Comparison of ENCODE assay signal across 8 cellular contexts in genomic region chr7:99392659-99393362, GRCh38. TPM values are rescaled to one million over a fixed set of nuclear protein-coding genes. Genes with fewer than 3 reads are reported as not detected.
A peak's percentile ranks its signal among the peaks of the same experiment; 100 is the strongest.
DNase-seq lines count a peak whose midpoint lies in the region; ATAC-seq and TF ChIP-seq lines count a peak whose summit lies in the region.

No MANE protein-coding gene starts in this region.

- H2BK120ac ChIP-seq in trophoblast cell (ENCODE audit: insufficient read depth, low read length, poor library complexity) = no peak overlapping the region

- no peak overlapping the region for H2BK5ac ChIP-seq in trophoblast cell (ENCODE audit: low read depth, low read length, poor library complexity)

- H3K18ac ChIP-seq in trophoblast cell (ENCODE audit: low read length) = no peak overlapping the region

- peak overlapping the region; percentile 13 for H3K14ac ChIP-seq in trophoblast cell (ENCODE audit: low read length)

- H3K9me3 ChIP-seq in trophoblast cell (ENCODE audit: insufficient read depth, low read depth, low read length) = no peaks in the 10 kb centered on the region

- H3K79me1 ChIP-seq in trophoblast cell (ENCODE audit: low read length) = peaks cover 3% of the 10 kb centered on the region

- peak overlapping the region; percentile 29 for H3K27ac ChIP-seq in trophoblast cell (ENCODE audit: low read depth, low read length)

- H3K36me3 ChIP-seq in trophoblast cell (ENCODE audit: control insufficient read depth in 1 of 2, insufficient read depth in 2 of 2, low read length in 2 of 2) = peaks cover 75 to 77% of the 10 kb centered on the region in 2 experiments

- H3K9ac ChIP-seq in trophoblast cell (ENCODE audit: low read length) = peak overlapping the region; percentile 59

- no peak overlapping the region for H2BK12ac ChIP-seq in trophoblast cell (ENCODE audit: low read length)

- no peak overlapping the region for H3K4ac ChIP-seq in trophoblast cell (ENCODE audit: low read depth, low read length)

- DNase-seq in COLO668 (lab: John Stamatoyannopoulos, UW; ENCODE audit: unreplicated experiment) (peak; percentile 92), Right ventricle myocardium superior (peak; percentile 90), trophoblast cell (peak; percentile 50 to 58), ureter (ENCODE audit: low spot score) (peak; percentile 82), T1000 (lab: John Stamatoyannopoulos, UW) (no peak)
- DNase-seq in activated gamma-delta T cell treated with anti-CD3 and anti-CD28 coated beads, Interleukin-2, amount 50 U/mL, for 16 hours (ENCODE audit: low read depth) = peak; percentile 69

- intact Hi-C loops in Right ventricle myocardium superior (cut with DNase I) = no loop called here

- no peak overlapping the region for H2AK5ac ChIP-seq in trophoblast cell (ENCODE audit: low read length)

- peak overlapping the region; percentile 62 for H3K4me2 ChIP-seq in trophoblast cell (ENCODE audit: low read length)

- H3K4me1 ChIP-seq in trophoblast cell (ENCODE audit: control insufficient read depth in 1 of 2, insufficient read depth in 2 of 2, low read length in 2 of 2) = peaks cover 5 to 13% of the 10 kb centered on the region in 2 experiments

- H4K91ac ChIP-seq in trophoblast cell (ENCODE audit: low read depth, low read length) = peak overlapping the region; percentile 20

- no peaks in the 10 kb centered on the region for H3K79me2 ChIP-seq in trophoblast cell (ENCODE audit: control insufficient read depth, insufficient read depth, low read length, poor library complexity)

- H3K23ac ChIP-seq in trophoblast cell (ENCODE audit: low read length) = no peak overlapping the region

- peak overlapping the region; percentile 0 for H4K8ac ChIP-seq in trophoblast cell (ENCODE audit: low read depth, low read length)

- peak; percentile 51 for ATAC-seq in HG03045 (IDR thresholded peaks at IDR 0.05; ENCODE audit: unreplicated experiment)
- peak; percentile 89 for ATAC-seq in Right ventricle myocardium superior (ENCODE audit: poor library complexity)

- peak overlapping the region; percentile 71 for H3K4me3 ChIP-seq in trophoblast cell (ENCODE audit: low read depth, low read length)

- H4K12ac ChIP-seq in trophoblast cell (ENCODE audit: low read depth, low read length) = peak overlapping the region; percentile 36

- peak overlapping the region; percentile 34 for H2AFZ ChIP-seq in trophoblast cell (ENCODE audit: insufficient read depth, low read length, poor library complexity)

- no CpG with 5 or more reads among the region's 68 CpGs for WGBS in trophoblast cell (ENCODE audit: extremely low coverage, insufficient coverage, insufficient read length)

- no peaks in the 10 kb centered on the region for H3K27me3 ChIP-seq in trophoblast cell (ENCODE audit: insufficient read depth, low read length)

TF ChIP-seq in PFSK-1, 5 proteins besides CTCF, POLR2A, EP300 and RAD21:
- TF ChIP-seq TAF1 (IDR thresholded peaks at IDR 0.05; ENCODE audit: borderline replicate concordance, insufficient read depth, low read length) (no peak), FOXP2 (optimal IDR thresholded peaks at IDR 0.05; ENCODE audit: borderline replicate concordance, extremely low read depth, extremely low read length, insufficient read depth) (peak; percentile 72), REST (IDR thresholded peaks at IDR 0.05; ENCODE audit: insufficient read depth in 1 of 2, low read depth in 2 of 2, low read length in 2 of 2) (no peak), SIN3A (IDR thresholded peaks at IDR 0.05; ENCODE audit: borderline replicate concordance, insufficient read depth, low read length) (0 out of 2 replicates have a peak, but pooled peaks have one; percentile 53), POLR2AphosphoS5 (IDR thresholded peaks at IDR 0.05; ENCODE audit: low read depth, low read length) (peak; percentile 70)

RNA-seq across cellular contexts. Expression of gene PDAP1, which starts 15.6 kb away (rescaled TPM):
- 373 TPM for polyA plus RNA-seq in PFSK-1 (2012; ENCODE audit: insufficient read length, low read depth)
- 97.7 TPM for total RNA-seq in Right ventricle myocardium superior
- 102 and 109 TPM in 2 replicates for polyA plus RNA-seq in trophoblast cell (2013)
- total RNA-seq in ureter = 95.1 TPM

RNA-seq across cellular contexts. Expression of gene BUD31, which starts 16.0 kb away (rescaled TPM):
- polyA plus RNA-seq in PFSK-1 (2012; ENCODE audit: insufficient read length, low read depth) = 241 TPM
- 31.5 TPM for total RNA-seq in Right ventricle myocardium superior
- polyA plus RNA-seq in trophoblast cell (2013) = 126 and 130 TPM in 2 replicates
- total RNA-seq in ureter = 104 TPM

RNA-seq across cellular contexts. Expression of gene ARPC1B, which starts 18.3 kb away (rescaled TPM):
- polyA plus RNA-seq in PFSK-1 (2012; ENCODE audit: insufficient read length, low read depth) = 410 TPM
- total RNA-seq in Right ventricle myocardium superior = 40.6 TPM
- polyA plus RNA-seq in trophoblast cell (2013) = 131 TPM in 2 replicates
- 94.0 TPM for total RNA-seq in ureter

RNA-seq across cellular contexts. Expression of gene PTCD1, which starts 45.8 kb away (rescaled TPM):
- 12.1 TPM for polyA plus RNA-seq in PFSK-1 (2012; ENCODE audit: insufficient read length, low read depth)
- total RNA-seq in Right ventricle myocardium superior (3.0 TPM), ureter (6.6 TPM)
- 3.7 and 4.0 TPM in 2 replicates for polyA plus RNA-seq in trophoblast cell (2013)

RNA-seq across cellular contexts. Expression of gene CPSF4, which starts 45.9 kb away (rescaled TPM):
- 53.2 TPM for polyA plus RNA-seq in PFSK-1 (2012; ENCODE audit: insufficient read length, low read depth)
- total RNA-seq in Right ventricle myocardium superior (19.9 TPM), ureter (40.8 TPM)
- polyA plus RNA-seq in trophoblast cell (2013) = 61.2 and 66.0 TPM in 2 replicates
